In the genomic region with DNA sequence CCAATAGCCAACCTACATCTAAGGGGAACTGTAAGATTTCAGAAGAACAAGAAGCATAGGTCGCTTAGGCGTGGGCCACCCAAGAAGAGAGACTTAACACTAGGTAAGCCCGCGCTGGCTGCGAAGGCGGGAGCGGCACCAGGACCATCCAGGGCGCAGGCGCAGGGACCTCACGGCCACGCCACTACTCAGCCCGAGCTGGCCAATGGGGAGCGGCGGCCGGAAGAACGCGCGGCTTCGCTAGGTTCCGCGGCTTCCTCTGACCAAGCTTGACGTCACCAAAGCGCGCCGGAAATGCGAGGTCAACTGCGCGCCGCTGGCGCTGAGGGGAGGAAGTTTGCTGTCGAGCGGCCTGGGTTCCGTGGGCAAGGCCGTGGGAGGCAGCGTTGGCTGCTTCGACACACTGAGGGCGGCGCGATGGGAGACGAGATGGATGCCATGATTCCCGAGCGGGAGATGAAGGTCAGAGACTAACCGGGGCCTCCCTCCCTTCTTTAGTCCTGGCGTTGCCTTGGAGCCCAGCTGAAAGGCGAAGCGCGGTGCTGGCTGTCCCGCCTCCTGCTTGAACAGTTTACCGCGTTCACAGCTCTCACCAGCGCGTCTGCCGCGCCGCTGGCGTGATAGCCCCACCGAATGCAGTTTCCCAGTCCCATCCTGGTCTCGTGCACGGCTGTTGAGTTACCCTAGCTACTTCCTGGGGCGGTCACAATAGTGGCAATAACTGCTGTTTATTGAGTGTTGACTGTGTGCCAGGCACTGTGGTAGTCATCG, we compare ENCODE assay signal across 8 cellular contexts. TPM values are rescaled to one million over a fixed set of nuclear protein-coding genes. Genes with fewer than 3 reads are reported as not detected.
DNase-seq lines count a peak whose midpoint lies in the region; ATAC-seq and TF ChIP-seq lines count a peak whose summit lies in the region.

TSS of gene NUP214 (plus strand) at position 299 of the 771 bp plus-strand sequence. CDS start at position 418, 119 bp downstream.

- TF ChIP-seq CTCF in RWPE2 (IDR thresholded peaks at IDR 0.05; ENCODE audit: poor library complexity, severe bottlenecking) (no peak), natural killer cell (IDR thresholded peaks at IDR 0.05) (no peak)

- peak within 1 kb of the TSS; percentile 95 to 97 for H3K27ac Mint-ChIP-seq in natural killer cell

- H3K4me1 Mint-ChIP-seq in natural killer cell = peaks cover 17% of the 10 kb centered on the region in 2 donors

- intact Hi-C loops in natural killer cell (cut with micrococcal nuclease) = no loop called here

- peaks cover 34% of the 10 kb centered on the region for H3K36me3 ChIP-seq in RWPE2 (ENCODE audit: low read depth)

- peaks cover 4% of the 10 kb centered on the region for H3K9me3 ChIP-seq in RWPE2 (ENCODE audit: severe bottlenecking)

- H3K27me3 Mint-ChIP-seq in natural killer cell (ENCODE audit: low read depth in 2 of 2) = peaks cover 0 to 3% of the 10 kb centered on the region in 2 donors

- H3K9me3 Mint-ChIP-seq in natural killer cell = no peaks in the 10 kb centered on the region

- DNase-seq in EH (ENCODE audit: low read depth) = peak; percentile 97
- DNase-seq in H4 (ENCODE audit: low spot score) = peak; percentile 97
- DNase-seq in LoVo (ENCODE audit: low spot score) = peak; percentile 97
- DNase-seq in RWPE2 (ENCODE audit: low spot score) = peak; percentile 98
- peak; percentile 99 for DNase-seq in activated T-helper 9 cell treated with anti-CD3 and anti-CD28 coated beads, Interleukin-2, amount 50 U/mL, for 16 hours (ENCODE audit: low read depth)
- peak; percentile 97 for DNase-seq in fibroblast of peridontal ligament (ENCODE audit: extremely low read depth)
- DNase-seq in natural killer cell = peak; percentile 100
- DNase-seq in stimulated activated naive CD4-positive, alpha-beta T cell treated with Interleukin-2 at 50 U/mL for 16 hours (lab: John Stamatoyannopoulos, UW) = peak; percentile 100

- no peaks in the 10 kb centered on the region for H3K4me1 ChIP-seq in RWPE2 (ENCODE audit: insufficient read depth, poor library complexity, severe bottlenecking)

- H3K4me3 ChIP-seq in RWPE2 (ENCODE audit: severe bottlenecking) = peak within 1 kb of the TSS; percentile 64

- peak within 1 kb of the TSS; percentile 99 for H3K4me3 Mint-ChIP-seq in natural killer cell

- peaks cover 11% of the 10 kb centered on the region for H3K36me3 Mint-ChIP-seq in natural killer cell

- ATAC-seq in RWPE2 (ENCODE audit: low read depth) (peak; percentile 99), natural killer cell (peak; percentile 96 to 98 (median 97))

- H3K27me3 ChIP-seq in RWPE2 (ENCODE audit: insufficient read depth, poor library complexity, severe bottlenecking) = no peaks in the 10 kb centered on the region

- peak within 1 kb of the TSS; percentile 39 for H3K27ac ChIP-seq in RWPE2 (ENCODE audit: poor library complexity, severe bottlenecking)

RNA-seq across cellular contexts. Expression of gene NUP214, which starts in this region (rescaled TPM):
- total RNA-seq in H4 (2014; rRNA removed; shearing (Covaris generic)) = 10.5 and 15.6 TPM in 2 replicates
- total RNA-seq in natural killer cell = 100 to 1,000 TPM; 125 to 133 (median 132) TPM

Comparison
In these comparisons a context has a peak if more than half of its experiments do, and no peak if none do; other contexts are left out.
1. Peak in every context shown above with its lines: DNase-seq, ATAC-seq, H3K4me3 ChIP-seq and H3K27ac ChIP-seq.